7 cellular contexts compared by ENCODE assay signal in the genomic region with DNA sequence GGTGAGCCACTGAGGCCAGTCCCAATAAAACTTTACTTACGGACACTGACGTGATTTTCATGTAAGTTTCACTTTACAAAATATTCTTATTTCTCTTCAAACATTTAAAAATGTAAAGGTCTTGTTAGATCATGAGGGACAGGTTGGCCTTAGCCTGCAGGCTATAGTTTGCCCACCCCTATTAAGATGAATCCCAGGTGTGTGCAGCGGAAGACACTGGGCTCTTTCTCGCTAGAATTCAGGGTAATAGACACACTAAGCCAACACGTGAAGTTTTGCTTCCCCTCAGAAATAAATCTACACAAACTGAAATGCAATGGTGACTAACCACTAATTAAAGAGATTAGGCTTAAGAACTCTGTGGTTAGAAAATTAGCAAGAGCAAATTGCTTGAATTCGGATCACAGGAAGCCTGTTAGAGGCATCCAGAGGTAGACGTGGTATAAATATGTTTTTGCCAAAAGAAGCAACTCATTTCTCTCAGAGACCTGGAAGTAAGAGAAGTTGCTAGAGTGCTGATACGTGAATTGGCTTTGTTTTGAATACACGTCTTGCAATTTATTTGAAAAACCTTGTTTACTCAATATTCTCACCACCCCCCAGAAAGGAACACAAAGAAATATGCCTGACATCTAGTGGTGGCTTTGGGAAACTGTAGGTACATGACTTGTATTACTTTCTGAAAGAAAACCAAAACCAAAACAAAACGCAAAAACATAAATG.
DNase-seq lines count a peak whose midpoint lies in the region; ATAC-seq, FAIRE-seq and TF ChIP-seq lines count a peak whose summit lies in the region.

No MANE protein-coding gene starts in this region.

- peak; percentile 69 for FAIRE-seq in RCC 7860 (lab: Jason Lieb, UNC)
- FAIRE-seq in bronchial epithelial cell (lab: Jason Lieb, UNC), result no peak

- TF ChIP-seq CTCF in LNCAP (IDR thresholded peaks at IDR 0.05) (peak; percentile 74), bronchial epithelial cell (IDR thresholded peaks at IDR 0.05; ENCODE audit: insufficient read depth, low read length, severe bottlenecking) (peak; percentile 51)

- no peaks in the 10 kb centered on the region for H3K27me3 ChIP-seq in bronchial epithelial cell (ENCODE audit: control insufficient read depth, insufficient read depth, low read length)

- in situ Hi-C loops in G401 (cut with HindIII; ENCODE audit: low sequenced_read_pairs), result no loop called here

- H3K4me3 ChIP-seq in bronchial epithelial cell (ENCODE audit: low read depth, low read length), result no peak overlapping the region

- DNase-seq in G401 (ENCODE audit: low spot score), result peak; percentile 86
- DNase-seq in RCC 7860 (ENCODE audit: low spot score), result peak; percentile 53
- peak; percentile 63 for DNase-seq in bronchial epithelial cell (ENCODE audit: low read depth)
- peak; percentile 83 for DNase-seq in left kidney (ENCODE audit: low read depth, low spot score)
- peak; percentile 11 for DNase-seq in stimulated activated naive CD8-positive, alpha-beta T cell treated with anti-CD3 and anti-CD28 coated beads, Interleukin-15, Interleukin-2, amounts not matched to agents 100 U/mL and 50 U/mL, for 24 hours

- H3K36me3 ChIP-seq in bronchial epithelial cell (ENCODE audit: control insufficient read depth, insufficient read depth, low read length), result peaks cover 1% of the 10 kb centered on the region

- peak; percentile 82 for ATAC-seq in GM21529 (IDR thresholded peaks at IDR 0.05; ENCODE audit: unreplicated experiment)
- peak; percentile 83 for ATAC-seq in stimulated activated naive CD8-positive, alpha-beta T cell treated with anti-CD3 and anti-CD28 coated beads, Interleukin-15, Interleukin-2, amounts not matched to agents 100 U/mL and 50 U/mL, for 24 hours

Comparison
In these comparisons a context has a peak if more than half of its experiments do, and no peak if none do; other contexts are left out.
1. DNase-seq: peak in every context shown above with its lines; median percentile 86 in G401; 83 in left kidney; 63 in bronchial epithelial cell; 53 in RCC 7860; 11 in stimulated activated naive CD8-positive, alpha-beta T cell treated with anti-CD3 and anti-CD28 coated beads, Interleukin-15, Interleukin-2, amounts not matched to agents 100 U/mL and 50 U/mL, for 24 hours.